Comparison of ENCODE assay signal across 8 cellular contexts in genomic region chr10:86366902-86367338, GRCh38. TPM values are rescaled to one million over a fixed set of nuclear protein-coding genes. Genes with fewer than 3 reads are reported as not detected.
DNase-seq lines count a peak whose midpoint lies in the region; ATAC-seq, FAIRE-seq and TF ChIP-seq lines count a peak whose summit lies in the region.
"Had no signal": no experiment of that assay in that cellular context is flagged by ENCODE, and none has a peak within 500 bp of the region (broad histone marks: within the 10 kb centered on the region; RNA-seq: fewer than 3 reads in every experiment).

No MANE protein-coding gene starts in this region.

- peak overlapping the region; percentile 41; the same call in 1 of the 3 replicates for H3K4me3 Mint-ChIP-seq in GM23338

- H3K9me2 ChIP-seq in GM23338 (ENCODE audit: insufficient read depth), result no peaks in the 10 kb centered on the region

- H3K79me2 ChIP-seq in GM23338 (replicated peaks; ENCODE audit: insufficient read depth), result no peaks in the 10 kb centered on the region

- H3K4me1 ChIP-seq in GM23338 (ENCODE audit: insufficient read depth), result peaks cover 22% of the 10 kb centered on the region
- H3K4me1 ChIP-seq in kidney (ENCODE audit: control insufficient read depth in 1 of 2, insufficient read depth in 1 of 2, low read depth in 1 of 2, low read length in 2 of 2), result peaks cover 0 to 14% of the 10 kb centered on the region in 2 donors
- peaks cover 7 to 42% of the 10 kb centered on the region in 2 donors for H3K4me1 ChIP-seq in thoracic aorta (ENCODE audit: control insufficient read depth in 1 of 2, low read depth in 2 of 2)

- H3K9ac ChIP-seq in kidney (ENCODE audit: low read length in 2 of 2), result no peak overlapping the region

- H3K4me1 Mint-ChIP-seq in GM23338, result peaks cover 22% of the 10 kb centered on the region

- H3K4me3 ChIP-seq in GM23338 (peak overlapping the region; percentile 60), WERI-Rb-1 (ENCODE audit: low read depth, low read length) (peak overlapping the region; percentile 34), kidney (ENCODE audit: low read length in 2 of 2) (no peak overlapping the region), thoracic aorta (peak overlapping the region; percentile 76)

- 0 out of 2 replicates have a peak, but pooled peaks cover 7% of the 10 kb centered on the region for H4K20me1 ChIP-seq in GM23338 (replicated peaks; ENCODE audit: insufficient read depth)

- no peaks in the 10 kb centered on the region; the same call in 2 of the 3 replicates for H3K36me3 Mint-ChIP-seq in GM23338 (ENCODE audit: low read depth)

- H3K4me2 ChIP-seq in GM23338, result peak overlapping the region; percentile 78

- H3K9me3 ChIP-seq in WERI-Rb-1 (ENCODE audit: severe bottlenecking) (no peaks in the 10 kb centered on the region), kidney (ENCODE audit: control insufficient read depth in 1 of 2, low read length in 2 of 2) (no peaks in the 10 kb centered on the region), thoracic aorta (no peaks in the 10 kb centered on the region)

- ATAC-seq in GM23338, result peak; percentile 2; the same call in 2 of the 3 replicates
- ATAC-seq in thoracic aorta (ENCODE audit: insufficient number of reproducible peaks, low FRiP score, low read depth), result no peak
- no peak for ATAC-seq in GM18907 (IDR thresholded peaks at IDR 0.05; ENCODE audit: unreplicated experiment)
- no peak for ATAC-seq in GM21619 (IDR thresholded peaks at IDR 0.05; ENCODE audit: unreplicated experiment)

- intact Hi-C loops in kidney (cut with DNase I), result no loop called here

- FAIRE-seq in kidney (lab: Jason Lieb, UNC), result no peak

- TF ChIP-seq CTCF in GM23338 (conservative IDR thresholded peaks at IDR 0.05; ENCODE audit: low read depth in 2 of 2) (no peak), WERI-Rb-1 (IDR thresholded peaks at IDR 0.05; ENCODE audit: low read depth, low read length) (no peak), kidney (IDR thresholded peaks at IDR 0.05; ENCODE audit: borderline replicate concordance, extremely low read depth, insufficient read depth) (no peak), thoracic aorta (IDR thresholded peaks at IDR 0.05) (no peak)

- no peaks in the 10 kb centered on the region for H3F3A ChIP-seq in GM23338 (replicated peaks; ENCODE audit: low read depth)

- peaks cover 80% of the 10 kb centered on the region for H3K27me3 Mint-ChIP-seq in GM23338 (ENCODE audit: insufficient read depth, low read depth, poor library complexity)

- H3K36me3 ChIP-seq in GM23338 (ENCODE audit: insufficient read depth), result no peaks in the 10 kb centered on the region
- no peaks in the 10 kb centered on the region for H3K36me3 ChIP-seq in WERI-Rb-1
- no peaks in the 10 kb centered on the region for H3K36me3 ChIP-seq in kidney (ENCODE audit: control insufficient read depth in 1 of 2, insufficient read depth in 2 of 2, low read length in 2 of 2)
- no peaks in the 10 kb centered on the region for H3K36me3 ChIP-seq in thoracic aorta

- DNase-seq in GM23338 (ENCODE audit: low spot score), result no peak
- DNase-seq in WERI-Rb-1, result peak; percentile 11
- peak; percentile 76 for DNase-seq in kidney
- no peak for DNase-seq in thoracic aorta (ENCODE audit: low spot score)
- DNase-seq in NCI-H1436 treated with DMSO at 0.1 percent for 48 hours (lab: John Stamatoyannopoulos, UW), result no peak
- DNase-seq: activated gamma-delta T cell treated with Interleukin-2 at 50 U/mL for 16 hours had no signal

- H2AFZ ChIP-seq in GM23338, result peak overlapping the region; percentile 90

- H3K9me3 Mint-ChIP-seq in GM23338, result no peaks in the 10 kb centered on the region; the same call in none of the 3 replicates

- H3K27me3 ChIP-seq in GM23338 (ENCODE audit: insufficient read depth), result peaks cover 97% of the 10 kb centered on the region
- peaks cover 95% of the 10 kb centered on the region for H3K27me3 ChIP-seq in WERI-Rb-1 (ENCODE audit: insufficient read depth, low read depth, severe bottlenecking)
- peaks cover 6% of the 10 kb centered on the region for H3K27me3 ChIP-seq in thoracic aorta (replicated peaks; ENCODE audit: insufficient read depth)

- no peak overlapping the region for H3K27ac Mint-ChIP-seq in GM23338

- H3K27ac ChIP-seq in GM23338 (ENCODE audit: low read depth) (no peak overlapping the region), WERI-Rb-1 (no peak overlapping the region), kidney (ENCODE audit: low read depth in 2 of 2, low read length in 2 of 2) (no peak overlapping the region), thoracic aorta (no peak overlapping the region)

TF ChIP-seq in GM23338, 12 proteins besides CTCF, POLR2A, EP300 and RAD21:
- TF ChIP-seq EZH2 (IDR thresholded peaks at IDR 0.05; ENCODE audit: low read depth, unreplicated experiment) (peak; percentile 60), ZNF114 (CRISPR knock-in tag; IDR thresholded peaks at IDR 0.05) (no peak), EZH2phosphoT487 (IDR thresholded peaks at IDR 0.05; ENCODE audit: unreplicated experiment) (peak; percentile 57)
TF ChIP-seq in GM23338: peak in this region for 2.

RNA-seq across cellular contexts. Expression of gene GRID1, which starts 0.3 kb away (rescaled TPM):
- 0.14 and 0.82 TPM in 2 replicates for total RNA-seq in GM23338 (2014; rRNA removed; shearing (Covaris generic))
- 0.09 and 0.15 TPM in 2 replicates for polyA plus RNA-seq in GM23338 (2016; fragmentation: Nextera tagmentation; extraction: Ambion mirVana)
- total RNA-seq in kidney, result 1.4 TPM
- 0.37 TPM for polyA plus RNA-seq in kidney (ENCODE audit: insufficient read depth, low read depth, low replicate concordance)
- under 1 TPM; 0.27 to 0.85 TPM for total RNA-seq in thoracic aorta

Comparison
In these comparisons a context has a peak if more than half of its experiments do, and no peak if none do; other contexts are left out.
1. DNase-seq: peak in WERI-Rb-1 (single experiment) and kidney (single experiment); none in GM23338 (single experiment), thoracic aorta (single experiment) and NCI-H1436 treated with DMSO at 0.1 percent for 48 hours (single experiment).
2. H3K4me3 ChIP-seq: peak in GM23338 (single experiment), WERI-Rb-1 (single experiment) and thoracic aorta (single experiment); none in kidney (0 of 2).